In genomic region chr19:34559045-34559444, GRCh38 we compare ENCODE assay signal across 5 cellular contexts.
"Had no signal": no experiment of that assay in that cellular context is flagged by ENCODE, and none has a peak within 500 bp of the region (broad histone marks: within the 10 kb centered on the region; RNA-seq: fewer than 3 reads in every experiment).

No MANE protein-coding gene starts in this region.

- ATAC-seq: GM23338, K562 had no signal

- H3K4me3 ChIP-seq: GM23338, K562 had no signal

- DNase-seq: H9, HCEC 1CT, IMR-90 had no signal
